Comparison of ENCODE assay signal across 13 cellular contexts in the genomic region with DNA sequence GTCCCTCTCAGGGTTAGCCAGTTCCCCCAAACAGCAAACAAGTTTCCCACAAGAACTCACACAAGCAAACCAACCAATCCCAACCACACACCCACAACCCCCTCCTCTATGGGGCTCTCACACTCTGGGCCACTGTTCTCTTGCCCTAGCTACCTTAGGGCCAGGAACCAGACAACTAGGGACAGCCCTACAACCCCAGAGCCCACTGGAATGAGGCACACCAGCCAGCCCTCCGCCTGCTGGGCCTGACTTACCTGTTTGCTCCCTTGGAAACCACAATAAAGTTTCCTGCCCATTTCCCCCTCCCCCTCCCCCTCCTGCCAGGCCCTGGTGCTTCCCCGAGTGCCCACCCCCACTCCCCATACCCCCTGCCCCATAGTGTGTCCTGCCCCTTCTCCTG.
A peak's percentile ranks its signal among the peaks of the same experiment; 100 is the strongest.
DNase-seq lines count a peak whose midpoint lies in the region; ATAC-seq and TF ChIP-seq lines count a peak whose summit lies in the region.
"Had no signal": no experiment of that assay in that cellular context is flagged by ENCODE, and none has a peak within 500 bp of the region (broad histone marks: within the 10 kb centered on the region; RNA-seq: fewer than 3 reads in every experiment).

No MANE protein-coding gene starts in this region.

- H3K79me2 ChIP-seq in hepatocyte = no peaks in the 10 kb centered on the region

- DNase-seq in cardiac septum (ENCODE audit: low spot score) = peak; percentile 62
- DNase-seq in left ventricle myocardium superior = no peak
- DNase-seq in hepatocyte (ENCODE audit: low spot score) = no peak
- DNase-seq in nephron progenitor cell = no peak
- no peak for DNase-seq in type B pancreatic cell (ENCODE audit: extremely low spot score, unreplicated experiment)
- DNase-seq in activated CD4-positive, alpha-beta T cell treated with anti-CD3 and anti-CD28 coated beads for 4 hours = no peak
- no peak for DNase-seq in NCI-H2029 treated with DMSO at 0.1 percent for 48 hours (lab: John Stamatoyannopoulos, UW)
- DNase-seq: DMS79 had no signal

- no peak overlapping the region for H3K4me3 ChIP-seq in hepatocyte
- H3K4me3 ChIP-seq: BLaER1 had no signal

- H4K20me1 ChIP-seq in hepatocyte (ENCODE audit: insufficient read depth, poor library complexity, severe bottlenecking) = no peaks in the 10 kb centered on the region
- H4K20me1 ChIP-seq: BLaER1 had no signal

- 100% methylated on average over 1 of the region's 2 CpGs for WGBS in hepatocyte (ENCODE audit: low lambda C conversion rate, missing lambda C conversion rate)

- H3K9me3 ChIP-seq in hepatocyte (ENCODE audit: low read depth) = no peaks in the 10 kb centered on the region

- H3K4me3 Mint-ChIP-seq in nephron progenitor cell (peak overlapping the region; percentile 3), type B pancreatic cell (peak overlapping the region; percentile 74)

- H3K27ac Mint-ChIP-seq in nephron progenitor cell (peak overlapping the region; percentile 24), type B pancreatic cell (peak overlapping the region; percentile 90)

- no peaks in the 10 kb centered on the region for H3K36me3 ChIP-seq in hepatocyte (replicated peaks; ENCODE audit: insufficient read depth, low read depth)
- H3K36me3 ChIP-seq: BLaER1 had no signal

- H3K36me3 Mint-ChIP-seq in nephron progenitor cell (ENCODE audit: low read depth) (peaks cover 27% of the 10 kb centered on the region), type B pancreatic cell (peaks cover 5% of the 10 kb centered on the region)

- H2AFZ ChIP-seq in hepatocyte = no peak overlapping the region

- H3K27me3 ChIP-seq in hepatocyte = no peaks in the 10 kb centered on the region
- H3K27me3 ChIP-seq: BLaER1 had no signal

- H3K27me3 Mint-ChIP-seq in nephron progenitor cell (ENCODE audit: low read depth, poor library complexity) (peaks cover 10% of the 10 kb centered on the region), type B pancreatic cell (no peaks in the 10 kb centered on the region)

- no peak for ATAC-seq in left ventricle myocardium superior
- ATAC-seq in GM21576 (IDR thresholded peaks at IDR 0.05; ENCODE audit: unreplicated experiment) = no peak
- ATAC-seq: HCT116 had no signal

- H3K4me2 ChIP-seq in hepatocyte = no peak overlapping the region
- H3K4me2 ChIP-seq: BLaER1 had no signal

- H3K9me3 Mint-ChIP-seq in nephron progenitor cell (peaks cover 42% of the 10 kb centered on the region), type B pancreatic cell (no peaks in the 10 kb centered on the region)

- TF ChIP-seq CTCF in hepatocyte (IDR thresholded peaks at IDR 0.05; ENCODE audit: poor library complexity) (no peak), nephron progenitor cell (IDR thresholded peaks at IDR 0.05) (no peak), type B pancreatic cell (conservative IDR thresholded peaks at IDR 0.05) (no peak)

- H3K4me1 Mint-ChIP-seq in nephron progenitor cell = peaks cover 66% of the 10 kb centered on the region
- H3K4me1 Mint-ChIP-seq in type B pancreatic cell (ENCODE audit: unreplicated experiment) = peaks cover 41% of the 10 kb centered on the region

- intact Hi-C loops in cardiac septum (cut with DNase I) = no loop called here
- intact Hi-C loops in left ventricle myocardium superior (cut with micrococcal nuclease) = no loop called here

- H3K9me2 ChIP-seq in hepatocyte (replicated peaks; ENCODE audit: insufficient read depth) = no peaks in the 10 kb centered on the region

- H3K27ac ChIP-seq in hepatocyte = peak overlapping the region; percentile 29
- H3K27ac ChIP-seq: 22Rv1, BLaER1, HL-60 had no signal

- H3K4me1 ChIP-seq in hepatocyte (ENCODE audit: insufficient read depth) = peaks cover 42% of the 10 kb centered on the region
